ENCODE assay signal across 21 cellular contexts in the genomic region with DNA sequence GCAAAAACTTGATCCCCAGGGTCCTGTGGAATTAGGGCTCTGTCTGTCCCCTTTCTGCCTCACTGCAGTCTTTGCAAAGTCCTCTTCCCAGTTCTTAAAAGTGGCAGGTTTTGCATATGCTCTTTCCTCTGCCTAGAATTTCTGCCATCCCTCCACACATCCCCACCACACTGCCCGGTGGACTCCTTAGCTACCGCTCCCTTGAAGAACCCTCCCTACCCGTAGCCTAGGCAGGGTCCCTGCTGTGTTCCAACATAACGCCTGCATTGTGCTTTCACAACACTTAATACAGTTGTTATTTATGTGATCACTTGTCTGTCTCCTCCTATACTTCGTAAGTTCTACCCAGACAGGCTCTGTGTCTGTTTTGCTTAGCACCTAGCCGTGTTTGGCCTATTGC.
A peak's percentile ranks its signal among the peaks of the same experiment; 100 is the strongest.
DNase-seq lines count a peak whose midpoint lies in the region; ATAC-seq and TF ChIP-seq lines count a peak whose summit lies in the region.
"Had no signal": no experiment of that assay in that cellular context is flagged by ENCODE, and none has a peak within 500 bp of the region (broad histone marks: within the 10 kb centered on the region; RNA-seq: fewer than 3 reads in every experiment).

No MANE protein-coding gene starts in this region.

- H3K4me1 ChIP-seq in tibial artery, result peaks cover 0 to 97% (median 66%) of the 10 kb centered on the region in 4 donors

- no peaks in the 10 kb centered on the region for H3K27me3 ChIP-seq in tibial artery
- H3K27me3 ChIP-seq: cardiac muscle cell, ovary had no signal

- H3K9me3 ChIP-seq in tibial artery, result no peaks in the 10 kb centered on the region
- H3K9me3 ChIP-seq: ovary had no signal

- POLR2A ChIA-PET in RWPE1 (lab: Yijun Ruan, JAX; ENCODE audit: low non-redundant PET), result no interaction called here

- H3K9me3 Mint-ChIP-seq in nephron, result no peaks in the 10 kb centered on the region

- CTCF ChIA-PET in RWPE1 (lab: Yijun Ruan, JAX), result no interaction called here

- ATAC-seq in GM18909 (IDR thresholded peaks at IDR 0.05; ENCODE audit: poor library complexity, unreplicated experiment), result no peak
- ATAC-seq: activated CD8-positive, alpha-beta memory T cell treated with anti-CD3 and anti-CD28 coated beads, Interleukin-2, amount 10 ng/mL, durations not matched to agents 7 days and 5 days; left lobe of liver; Right ventricle myocardium inferior; stimulated activated naive CD8-positive, alpha-beta T cell treated with anti-CD3 and anti-CD28 coated beads, Interleukin-15, Interleukin-2, amounts not matched to agents 100 U/mL and 50 U/mL, for 24 hours had no signal

- peaks cover 55% of the 10 kb centered on the region for H3K4me1 Mint-ChIP-seq in nephron

- no peak overlapping the region for H3K4me3 ChIP-seq in tibial artery
- H3K4me3 ChIP-seq: cardiac muscle cell, ovary had no signal

- H3K27ac ChIP-seq in RWPE1 (peak overlapping the region; percentile 86; the same call in 1 of the 2 replicates), cingulate gyrus (ENCODE audit: low read depth, low read length) (peak overlapping the region; percentile 76), tibial artery (peak overlapping the region; percentile 82 to 87)
- H3K27ac ChIP-seq: cardiac muscle cell, ovary had no signal

- TF ChIP-seq CTCF in RWPE1 (conservative IDR thresholded peaks at IDR 0.05; ENCODE audit: low read depth) (no peak), nephron (IDR thresholded peaks at IDR 0.05; ENCODE audit: unreplicated experiment in 3 of 3) (no peak), tibial artery (IDR thresholded peaks at IDR 0.05) (no peak)

- DNase-seq in RWPE1 (ENCODE audit: low spot score), result no peak
- DNase-seq in tibial artery, result no peak
- no peak for DNase-seq in NCI-H2107 treated with DMSO at 0.1 percent for 48 hours (lab: John Stamatoyannopoulos, UW; ENCODE audit: unreplicated experiment)
- no peak for DNase-seq in NCI-H1417 (lab: John Stamatoyannopoulos, UW)
- DNase-seq: activated CD4-positive, alpha-beta T cell treated with anti-CD3 and anti-CD28 coated beads for 48 hours; activated CD8-positive, alpha-beta memory T cell treated with anti-CD3 and anti-CD28 coated beads, Interleukin-2, amount 10 ng/mL, durations not matched to agents 7 days and 5 days; CD4-positive, alpha-beta memory T cell; effector CD4-positive, alpha-beta T cell; glutamatergic neuron; NCI-H2029 treated with DMSO at 0.1 percent for 48 hours; NCI-H510A treated with DMSO at 0.1 percent for 48 hours; ovary; stimulated activated CD4-positive, alpha-beta T cell treated with anti-CD3 and anti-CD28 coated beads, Interleukin-1b, Interleukin-23, amount 100 ng/mL, for 48 hours; stimulated activated naive CD8-positive, alpha-beta T cell treated with anti-CD3 and anti-CD28 coated beads, Interleukin-15, Interleukin-2, amounts not matched to agents 100 U/mL and 50 U/mL, for 24 hours; T-helper 1 cell had no signal

- H3K36me3 Mint-ChIP-seq in nephron (ENCODE audit: low read depth), result no peaks in the 10 kb centered on the region
- H3K36me3 Mint-ChIP-seq: activated CD8-positive, alpha-beta memory T cell treated with anti-CD3 and anti-CD28 coated beads, Interleukin-2, amount 10 ng/mL, durations not matched to agents 7 days and 5 days had no signal

- peak overlapping the region in 2 of 3 experiments; percentile 19 to 53 for H3K27ac Mint-ChIP-seq in nephron
- H3K27ac Mint-ChIP-seq: activated CD8-positive, alpha-beta memory T cell treated with anti-CD3 and anti-CD28 coated beads, Interleukin-2, amount 10 ng/mL, durations not matched to agents 7 days and 5 days; CD4-positive, alpha-beta memory T cell had no signal

- H3K4me3 Mint-ChIP-seq in nephron, result no peak overlapping the region
- H3K4me3 Mint-ChIP-seq: activated CD8-positive, alpha-beta memory T cell treated with anti-CD3 and anti-CD28 coated beads, Interleukin-2, amount 10 ng/mL, durations not matched to agents 7 days and 5 days; CD4-positive, alpha-beta memory T cell had no signal

- H3K27me3 Mint-ChIP-seq in nephron (ENCODE audit: low read depth), result no peaks in the 10 kb centered on the region
- H3K27me3 Mint-ChIP-seq: activated CD8-positive, alpha-beta memory T cell treated with anti-CD3 and anti-CD28 coated beads, Interleukin-2, amount 10 ng/mL, durations not matched to agents 7 days and 5 days had no signal

- peaks cover 0 to 4% (median 0%) of the 10 kb centered on the region in 3 donors for H3K36me3 ChIP-seq in tibial artery
- H3K36me3 ChIP-seq: cardiac muscle cell, ovary had no signal

- intact Hi-C loops in tibial artery (cut with DNase I; ENCODE audit: low total_unique reads), result no loop called here
